In genomic region chr19:17747205-17748098, GRCh38 we compare ENCODE assay signal across 8 cellular contexts. TPM values are rescaled to one million over a fixed set of nuclear protein-coding genes. Genes with fewer than 3 reads are reported as not detected.
DNase-seq lines count a peak whose midpoint lies in the region; ATAC-seq and TF ChIP-seq lines count a peak whose summit lies in the region.

No MANE protein-coding gene starts in this region.

- H3K4me3 Mint-ChIP-seq in activated CD4-positive, alpha-beta T cell treated with anti-CD3 and anti-CD28 coated beads, Interleukin-2, amount 10 ng/mL, durations not matched to agents 7 days and 5 days = peak overlapping the region; percentile 95

- H3K27me3 ChIP-seq in BE2C = no peaks in the 10 kb centered on the region

- peak; percentile 97 for DNase-seq in BE2C
- DNase-seq in NCI-H526 treated with DMSO at 0.1 percent for 48 hours (lab: John Stamatoyannopoulos, UW) = peak; percentile 58
- DNase-seq in activated CD4-positive, alpha-beta T cell treated with anti-CD3 and anti-CD28 coated beads, Interleukin-2, amount 10 ng/mL, durations not matched to agents 7 days and 5 days = peak; percentile 97
- DNase-seq in dedifferentiated amniotic fluid mesenchymal stem cell (ENCODE audit: extremely low spot score) = peak; percentile 85
- DNase-seq in left lobe of liver (ENCODE audit: low spot score) = peak; percentile 82
- DNase-seq in stimulated activated CD4-positive, alpha-beta T cell treated with anti-CD3 and anti-CD28 coated beads, Interleukin-2, amount 100 ng/mL, for 24 hours = peak; percentile 93

- H3K9me3 Mint-ChIP-seq in activated CD4-positive, alpha-beta T cell treated with anti-CD3 and anti-CD28 coated beads, Interleukin-2, amount 10 ng/mL, durations not matched to agents 7 days and 5 days = no peaks in the 10 kb centered on the region

- H3K9me3 ChIP-seq in BE2C = no peaks in the 10 kb centered on the region

- no peaks in the 10 kb centered on the region for H3K36me3 ChIP-seq in BE2C

- ATAC-seq in GM19328 (IDR thresholded peaks at IDR 0.05; ENCODE audit: unreplicated experiment) = peak; percentile 68
- ATAC-seq in HG03520 (IDR thresholded peaks at IDR 0.05; ENCODE audit: unreplicated experiment) = peak; percentile 55
- ATAC-seq in left lobe of liver = peak; percentile 92

- H3K4me1 Mint-ChIP-seq in activated CD4-positive, alpha-beta T cell treated with anti-CD3 and anti-CD28 coated beads, Interleukin-2, amount 10 ng/mL, durations not matched to agents 7 days and 5 days = peaks cover 54% of the 10 kb centered on the region

- peaks cover 7% of the 10 kb centered on the region for H3K36me3 Mint-ChIP-seq in activated CD4-positive, alpha-beta T cell treated with anti-CD3 and anti-CD28 coated beads, Interleukin-2, amount 10 ng/mL, durations not matched to agents 7 days and 5 days (ENCODE audit: low read depth)

- no peaks in the 10 kb centered on the region for H3K27me3 Mint-ChIP-seq in activated CD4-positive, alpha-beta T cell treated with anti-CD3 and anti-CD28 coated beads, Interleukin-2, amount 10 ng/mL, durations not matched to agents 7 days and 5 days

- CTCF ChIA-PET in activated CD4-positive, alpha-beta T cell treated with anti-CD3 and anti-CD28 coated beads, Interleukin-2, amount 10 ng/mL, durations not matched to agents 7 days and 5 days (lab: Charles Lee) = interaction anchor here (2.8 kb wide), 1 partner anchor 112 kb away, joined by 9 read pairs; the partner anchor contains the start of gene RPL18A

- peak overlapping the region; percentile 63 for H3K4me3 ChIP-seq in BE2C (ENCODE audit: low read depth, low read length)

- peak overlapping the region; percentile 78 for H3K27ac Mint-ChIP-seq in activated CD4-positive, alpha-beta T cell treated with anti-CD3 and anti-CD28 coated beads, Interleukin-2, amount 10 ng/mL, durations not matched to agents 7 days and 5 days

- no peak for TF ChIP-seq CTCF in BE2C (IDR thresholded peaks at IDR 0.05; ENCODE audit: low read depth, low read length)

- POLR2A ChIA-PET in activated CD4-positive, alpha-beta T cell treated with anti-CD3 and anti-CD28 coated beads, Interleukin-2, amount 10 ng/mL, durations not matched to agents 7 days and 5 days (lab: Charles Lee) = no interaction called here

- H3K4me1 ChIP-seq in BE2C = no peaks in the 10 kb centered on the region; the same call in 1 of the 2 replicates

RNA-seq across cellular contexts. Expression of gene FCHO1, which starts 3.8 kb away (rescaled TPM):
- 7.0 TPM for polyA plus RNA-seq in BE2C (2012; ENCODE audit: insufficient read depth, insufficient read length, low read depth)
- 10 to 100 TPM; 76.3 to 84.1 TPM for total RNA-seq in activated CD4-positive, alpha-beta T cell treated with anti-CD3 and anti-CD28 coated beads, Interleukin-2, amount 10 ng/mL, durations not matched to agents 7 days and 5 days
- total RNA-seq in left lobe of liver = 1.7 TPM

RNA-seq across cellular contexts. Expression of gene MAP1S, which starts 28.2 kb away (rescaled TPM):
- 288 TPM for polyA plus RNA-seq in BE2C (2012; ENCODE audit: insufficient read depth, insufficient read length, low read depth)
- 10 to 100 TPM; 75.3 to 75.7 TPM for total RNA-seq in activated CD4-positive, alpha-beta T cell treated with anti-CD3 and anti-CD28 coated beads, Interleukin-2, amount 10 ng/mL, durations not matched to agents 7 days and 5 days
- 14.3 TPM for total RNA-seq in left lobe of liver

RNA-seq across cellular contexts. Expression of gene B3GNT3, which starts 47.5 kb away (rescaled TPM):
- polyA plus RNA-seq in BE2C (2012; ENCODE audit: insufficient read depth, insufficient read length, low read depth) = not detected
- total RNA-seq in activated CD4-positive, alpha-beta T cell treated with anti-CD3 and anti-CD28 coated beads, Interleukin-2, amount 10 ng/mL, durations not matched to agents 7 days and 5 days = under 1 TPM; 0.35 to 0.81 TPM
- total RNA-seq in left lobe of liver = 1.2 TPM

RNA-seq across cellular contexts. Expression of gene UNC13A, which starts 59.3 kb away (rescaled TPM):
- polyA plus RNA-seq in BE2C (2012; ENCODE audit: insufficient read depth, insufficient read length, low read depth) = 47.3 TPM
- total RNA-seq in activated CD4-positive, alpha-beta T cell treated with anti-CD3 and anti-CD28 coated beads, Interleukin-2, amount 10 ng/mL, durations not matched to agents 7 days and 5 days = under 1 TPM; 0.02 to 0.04 TPM
- total RNA-seq in left lobe of liver = 0.13 TPM

Comparison
In these comparisons a context has a peak if more than half of its experiments do, and no peak if none do; other contexts are left out.
1. Peak in every context shown above with its lines: DNase-seq, ATAC-seq and H3K4me3 ChIP-seq.
2. RNA of gene FCHO1, which starts 3.8 kb away (total RNA-seq): 76.3 to 84.1 TPM in activated CD4-positive, alpha-beta T cell treated with anti-CD3 and anti-CD28 coated beads, Interleukin-2, amount 10 ng/mL, durations not matched to agents 7 days and 5 days; 1.7 TPM in left lobe of liver (single experiment); every median in the first group is over 10 times any median in the second.